Comparison of ENCODE assay signal across 12 cellular contexts in genomic region chr5:154962494-154962893, GRCh38. TPM values are rescaled to one million over a fixed set of nuclear protein-coding genes. Genes with fewer than 3 reads are reported as not detected.
A peak's percentile ranks its signal among the peaks of the same experiment; 100 is the strongest.
DNase-seq lines count a peak whose midpoint lies in the region; ATAC-seq and TF ChIP-seq lines count a peak whose summit lies in the region.
"Had no signal": no experiment of that assay in that cellular context is flagged by ENCODE, and none has a peak within 500 bp of the region (broad histone marks: within the 10 kb centered on the region; RNA-seq: fewer than 3 reads in every experiment).

No MANE protein-coding gene starts in this region.

- TF ChIP-seq CTCF in GM10248 (IDR thresholded peaks at IDR 0.05; ENCODE audit: control extremely low read depth, extremely low read depth, low read depth, missing control alignments) (no peak), omental fat pad (IDR thresholded peaks at IDR 0.05) (no peak)

- peak; percentile 57 for DNase-seq in GM10248 (ENCODE audit: extremely low spot score)
- peak; percentile 53 for DNase-seq in dermis blood vessel endothelial cell
- DNase-seq in omental fat pad (ENCODE audit: low spot score) = no peak
- no peak for DNase-seq in DMS153 treated with DMSO at 0.1 percent for 48 hours (lab: John Stamatoyannopoulos, UW; ENCODE audit: unreplicated experiment)
- DNase-seq in Right ventricle myocardium inferior (ENCODE audit: missing footprints) = no peak
- no peak for DNase-seq in activated naive CD4-positive, alpha-beta T cell treated with anti-CD3 and anti-CD28 coated beads, Interleukin-2, amount 50 U/mL, for 16 hours
- DNase-seq: activated naive CD4-positive, alpha-beta T cell; DMS153; glutamatergic neuron; KG1 had no signal

- peak; percentile 92 for ATAC-seq in GM21381 (IDR thresholded peaks at IDR 0.05; ENCODE audit: unreplicated experiment)
- peak; percentile 98 for ATAC-seq in HG03135 (IDR thresholded peaks at IDR 0.05; ENCODE audit: unreplicated experiment)
- ATAC-seq in omental fat pad (ENCODE audit: low FRiP score) = no peak
- ATAC-seq in Right ventricle myocardium inferior = no peak

- intact Hi-C loops in Right ventricle myocardium inferior (cut with DNase I) = no loop called here

- POLR2A ChIA-PET in GM10248 (lab: Yijun Ruan, JAX) = no interaction called here

- CTCF ChIA-PET in GM10248 (lab: Yijun Ruan, JAX) = interaction anchor here (1.3 to 2.0 kb wide), 2 partner anchors 11 to 17 kb away, joined by 3 to 11 read pairs; no protein-coding TSS in a partner anchor

RNA-seq across cellular contexts. Expression of gene MRPL22, which starts 21.6 kb away (rescaled TPM):
- total RNA-seq in dermis blood vessel endothelial cell (24.0 and 35.6 TPM in 2 replicates), omental fat pad (10 to 100 TPM; 12.8 to 24.6 (median 17.5) TPM), Right ventricle myocardium inferior (74.7 TPM)

RNA-seq across cellular contexts. Expression of gene GEMIN5, which starts 24.5 kb away (rescaled TPM):
- total RNA-seq in dermis blood vessel endothelial cell (19.7 and 27.5 TPM in 2 replicates), omental fat pad (10 to 100 TPM; 13.5 to 25.8 (median 20.2) TPM), Right ventricle myocardium inferior (13.0 TPM)

RNA-seq across cellular contexts. Expression of gene KIF4B, which starts 51.1 kb away (rescaled TPM):
- total RNA-seq in dermis blood vessel endothelial cell = 0.17 and 0.42 TPM in 2 replicates
- total RNA-seq in omental fat pad = not detected
- not detected for total RNA-seq in Right ventricle myocardium inferior

Comparison
In these comparisons a context has a peak if more than half of its experiments do, and no peak if none do; other contexts are left out.
1. DNase-seq: peak in GM10248 (single experiment) and dermis blood vessel endothelial cell (single experiment); none in omental fat pad (single experiment), DMS153 treated with DMSO at 0.1 percent for 48 hours (single experiment), Right ventricle myocardium inferior (single experiment) and activated naive CD4-positive, alpha-beta T cell treated with anti-CD3 and anti-CD28 coated beads, Interleukin-2, amount 50 U/mL, for 16 hours (single experiment).
2. ATAC-seq: peak in GM21381 (single experiment) and HG03135 (single experiment); none in omental fat pad (single experiment) and Right ventricle myocardium inferior (single experiment).